In genomic region chr1:45968941-45969666, GRCh38 we compare ENCODE assay signal across 1 cellular context.
TF ChIP-seq lines count a peak whose summit lies in the region.

No MANE protein-coding gene starts in this region.

TF ChIP-seq in IMR-90, 13 proteins besides CTCF, POLR2A, EP300 and RAD21 (continued from another document):
- no peak for TF ChIP-seq ELK1 (IDR thresholded peaks at IDR 0.05; ENCODE audit: borderline replicate concordance, low read depth, low read length)
